ENCODE assay signal across 24 cellular contexts in the genomic region with DNA sequence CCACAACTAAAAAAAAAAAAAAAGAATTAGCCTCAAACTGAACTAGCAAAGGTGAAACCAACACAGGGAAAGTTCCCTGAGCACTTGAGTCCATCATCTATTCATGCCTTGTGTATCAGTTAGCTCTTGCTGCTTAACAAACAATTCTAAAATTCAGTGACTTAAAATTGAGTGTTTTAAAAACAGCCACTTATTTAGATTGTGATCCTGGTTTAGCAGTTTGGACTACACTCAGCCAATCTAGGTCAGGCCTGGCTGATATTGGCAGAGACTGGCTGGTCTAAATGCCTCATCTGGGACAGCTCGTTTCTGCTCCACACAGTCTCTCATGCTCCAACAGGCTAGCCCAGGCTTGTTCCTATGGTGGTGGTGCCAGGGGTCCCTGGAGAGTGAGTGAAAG.
"Had no signal": no experiment of that assay in that cellular context is flagged by ENCODE, and none has a peak within 500 bp of the region (broad histone marks: within the 10 kb centered on the region; RNA-seq: fewer than 3 reads in every experiment).

No MANE protein-coding gene starts in this region.

- DNase-seq: dorsolateral prefrontal cortex; effector CD4-positive, alpha-beta T cell; hypothalamus; mesendoderm; midbrain; naive thymus-derived CD8-positive, alpha-beta T cell; nephron progenitor cell; nucleus accumbens; sigmoid colon; stimulated activated CD4-positive, alpha-beta T cell treated with anti-CD3 and anti-CD28 coated beads, Interleukin-2, amount 100 ng/mL, for 24 hours; stimulated activated CD4-positive, alpha-beta T cell treated with anti-CD3 and anti-CD28 coated beads, Interleukin-4, amount 100 ng/mL, for 24 hours; stimulated activated naive CD4-positive, alpha-beta T cell treated with Interleukin-2 at 50 U/mL for 16 hours; stomach; substantia nigra; transverse colon; upper lobe of right lung; uterus had no signal

- FAIRE-seq: colon, frontal cortex, keratinocyte had no signal

- H3K36me3 ChIP-seq: prostate gland, right atrium auricular region, sigmoid colon, stomach, thoracic aorta, transverse colon, upper lobe of right lung, uterus had no signal

- H3K27me3 ChIP-seq: dorsolateral prefrontal cortex, right atrium auricular region, sigmoid colon, stomach, transverse colon, upper lobe of right lung, uterus had no signal

- H3K4me3 ChIP-seq: dorsolateral prefrontal cortex, lung, prostate gland, right atrium auricular region, sigmoid colon, stomach, thoracic aorta, transverse colon, upper lobe of right lung, uterus had no signal

- H3K27ac ChIP-seq: dorsolateral prefrontal cortex, prostate gland, right atrium auricular region, sigmoid colon, stomach, thoracic aorta, transverse colon, upper lobe of right lung, uterus had no signal

- H3K9me3 ChIP-seq: prostate gland, right atrium auricular region, sigmoid colon, thoracic aorta, transverse colon, upper lobe of right lung, uterus had no signal

- H3K4me1 ChIP-seq: prostate gland, right atrium auricular region, sigmoid colon, transverse colon, upper lobe of right lung, uterus had no signal
